Comparison of ENCODE assay signal across 15 cellular contexts in the genomic region with DNA sequence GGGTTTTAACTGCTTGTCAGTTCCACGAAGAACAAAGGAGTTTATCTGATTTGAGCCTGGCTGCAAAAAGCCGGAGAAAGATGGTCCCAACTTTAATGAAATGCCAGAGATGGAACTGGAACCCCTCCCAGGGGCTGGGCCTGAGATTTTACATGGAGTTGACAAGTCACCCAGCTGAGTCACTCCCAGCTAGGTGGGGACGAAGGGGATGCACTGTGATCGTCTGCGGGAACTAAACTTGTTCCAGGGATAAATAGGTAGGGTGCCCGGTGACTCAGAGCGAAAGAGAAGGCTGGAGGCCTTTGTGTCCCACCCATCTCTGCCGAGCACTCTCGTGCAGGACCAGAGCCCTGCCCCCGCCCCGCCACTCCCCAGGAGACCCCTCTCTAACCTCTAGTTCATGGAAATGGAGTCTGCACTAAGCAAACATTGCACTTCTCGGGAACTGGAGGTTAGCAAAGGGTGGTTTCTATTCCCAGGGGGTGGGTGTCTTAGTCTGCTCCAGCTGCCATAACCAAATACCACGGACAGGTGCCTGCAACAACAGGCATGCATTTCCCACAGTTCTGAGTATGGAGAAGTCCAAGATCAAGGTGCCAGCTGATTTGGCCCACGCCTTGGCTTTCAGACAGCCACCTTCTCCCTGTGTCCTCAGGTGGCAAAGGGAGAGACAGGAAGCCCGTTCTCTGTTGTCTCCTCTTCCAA.
DNase-seq lines count a peak whose midpoint lies in the region; ATAC-seq, FAIRE-seq and TF ChIP-seq lines count a peak whose summit lies in the region.
"Had no signal": no experiment of that assay in that cellular context is flagged by ENCODE, and none has a peak within 500 bp of the region (broad histone marks: within the 10 kb centered on the region; RNA-seq: fewer than 3 reads in every experiment).

No MANE protein-coding gene starts in this region.

- peaks cover 5% of the 10 kb centered on the region for H3F3A ChIP-seq in PC-3 (ENCODE audit: low read length, unreplicated experiment)

- no peak overlapping the region for H2AFZ ChIP-seq in PC-3 (ENCODE audit: low read length)

- H3K36me3 ChIP-seq in PC-3 (ENCODE audit: low read depth, low read length) (peaks cover 30% of the 10 kb centered on the region), iPS-20b (ENCODE audit: insufficient read depth, low read depth, low read length) (no peaks in the 10 kb centered on the region)
- H3K36me3 ChIP-seq: colonic mucosa, ovary had no signal

- H3K4me1 ChIP-seq in PC-3 (ENCODE audit: insufficient read depth, low read length): peaks cover 33% of the 10 kb centered on the region
- H3K4me1 ChIP-seq in iPS-20b (ENCODE audit: insufficient read depth, low read length): peaks cover 28% of the 10 kb centered on the region
- H3K4me1 ChIP-seq: colonic mucosa had no signal

- H3K27ac ChIP-seq in PC-3 (ENCODE audit: low read length): peak overlapping the region; percentile 62
- no peak overlapping the region for H3K27ac ChIP-seq in iPS-20b (ENCODE audit: low read length)
- H3K27ac ChIP-seq: colonic mucosa, ovary, tibial artery had no signal

- no peak for TF ChIP-seq CTCF in PC-3 (conservative IDR thresholded peaks at IDR 0.05; ENCODE audit: low read depth, low read length)

- peak; percentile 75 for DNase-seq in A172 (ENCODE audit: low spot score)
- DNase-seq in HT-29 (ENCODE audit: low spot score): peak; percentile 41
- DNase-seq in PC-3: peak; percentile 87
- DNase-seq in HTR-8/SVneo (ENCODE audit: insufficient read length, low spot score): no peak
- no peak for DNase-seq in C1 segment of cervical spinal cord (lab: John Stamatoyannopoulos, UW)
- DNase-seq in occipital lobe (lab: John Stamatoyannopoulos, UW): no peak
- DNase-seq: activated CD4-positive, alpha-beta T cell treated with anti-CD3 and anti-CD28 coated beads for 1 hour; activated T-cell treated with anti-CD3 and anti-CD28 coated beads for 4 hours; colonic mucosa; ovary; T-cell; tibial artery had no signal

- H3K4me3 ChIP-seq in PC-3 (ENCODE audit: low read length): no peak overlapping the region; the same call in 1 of the 2 replicates
- peak overlapping the region; percentile 53 for H3K4me3 ChIP-seq in iPS-20b (ENCODE audit: low read length)
- H3K4me3 ChIP-seq: colonic mucosa, ovary, tibial artery had no signal

- no peaks in the 10 kb centered on the region for H4K20me1 ChIP-seq in PC-3 (ENCODE audit: low read length)

- H3K4me2 ChIP-seq in PC-3 (ENCODE audit: low read length): peak overlapping the region; percentile 10; the same call in 1 of the 2 replicates

- no TSS peak for BruUV-seq in PC-3 (replicated peaks; lab: Mats Ljungman, UMichigan)

- H3K9me3 ChIP-seq in PC-3 (ENCODE audit: low read length) (no peaks in the 10 kb centered on the region), iPS-20b (ENCODE audit: insufficient read depth, low read depth, low read length) (no peaks in the 10 kb centered on the region)
- H3K9me3 ChIP-seq: colonic mucosa, ovary, tibial artery had no signal

- CTCF ChIA-PET in PC-3 (lab: Charles Lee): no interaction called here

- no peaks in the 10 kb centered on the region for H3K27me3 ChIP-seq in PC-3 (ENCODE audit: low read length)
- H3K27me3 ChIP-seq in iPS-20b (ENCODE audit: insufficient read depth, low read length): peaks cover 79% of the 10 kb centered on the region
- H3K27me3 ChIP-seq: colonic mucosa, ovary, tibial artery had no signal

- POLR2A ChIA-PET in PC-3 (lab: Charles Lee; ENCODE audit: unreplicated experiment): no interaction called here

- FAIRE-seq in HTR-8/SVneo (lab: Jason Lieb, UNC): no peak
- FAIRE-seq: RCC 7860 had no signal

- ATAC-seq in PC-3 (peak; percentile 90), HG02981 (IDR thresholded peaks at IDR 0.05; ENCODE audit: unreplicated experiment) (no peak)
- ATAC-seq: T-cell had no signal

- no peaks in the 10 kb centered on the region for H3K79me2 ChIP-seq in PC-3 (ENCODE audit: low read length)

- H3K9ac ChIP-seq in PC-3 (ENCODE audit: low read length): no peak overlapping the region
- no peak overlapping the region for H3K9ac ChIP-seq in iPS-20b (ENCODE audit: low read depth, low read length)

- intact Hi-C loops in PC-3 (cut with micrococcal nuclease): loop anchor here (5.0 kb wide), 1 partner anchor 225 kb away; no protein-coding TSS in a partner anchor

- H3K9me2 ChIP-seq in PC-3 (replicated peaks; ENCODE audit: low read length): no peaks in the 10 kb centered on the region

Comparison
In these comparisons a context has a peak if more than half of its experiments do, and no peak if none do; other contexts are left out.
1. DNase-seq: peak in A172 (single experiment), HT-29 (single experiment) and PC-3 (single experiment); none in HTR-8/SVneo (single experiment), C1 segment of cervical spinal cord (0 of 14) and occipital lobe (single experiment).